Comparison of ENCODE assay signal across 8 cellular contexts in genomic region chr22:46815896-46816721, GRCh38.
DNase-seq lines count a peak whose midpoint lies in the region; ATAC-seq and TF ChIP-seq lines count a peak whose summit lies in the region.

No MANE protein-coding gene starts in this region.

- H3K4me1 Mint-ChIP-seq in nephron progenitor cell = peaks cover 47% of the 10 kb centered on the region

- no peaks in the 10 kb centered on the region for H3K27me3 Mint-ChIP-seq in nephron progenitor cell (ENCODE audit: low read depth, poor library complexity)

- peaks cover 59% of the 10 kb centered on the region for H3K36me3 Mint-ChIP-seq in nephron progenitor cell (ENCODE audit: low read depth)

- peak overlapping the region in 1 of 2 donors; percentile 52 for H3K4me3 ChIP-seq in duodenal mucosa (ENCODE audit: low read depth in 1 of 2, low read length in 2 of 2)

- H3K9ac ChIP-seq in duodenal mucosa (ENCODE audit: low read depth in 1 of 2, low read length in 2 of 2) = peak overlapping the region; percentile 3 to 30

- peak overlapping the region; percentile 50 for H3K27ac ChIP-seq in duodenal mucosa (ENCODE audit: low read depth, low read length)

- H3K9me3 ChIP-seq in duodenal mucosa (ENCODE audit: control insufficient read depth in 1 of 2, low read length in 2 of 2) = no peaks in the 10 kb centered on the region

- TF ChIP-seq CTCF in nephron progenitor cell (IDR thresholded peaks at IDR 0.05) = no peak

- DNase-seq in COLO829 (ENCODE audit: low spot score) (peak; percentile 83), NCI-H69 (lab: John Stamatoyannopoulos, UW) (peak; percentile 77), nephron progenitor cell (no peak), epidermal melanocyte (ENCODE audit: insufficient read length, low spot score) (no peak)

- ATAC-seq in GM21381 (IDR thresholded peaks at IDR 0.05; ENCODE audit: unreplicated experiment) (no peak), GM18868 (IDR thresholded peaks at IDR 0.05; ENCODE audit: unreplicated experiment) (no peak), GM18870 (IDR thresholded peaks at IDR 0.05; ENCODE audit: unreplicated experiment) (no peak)

- H3K27me3 ChIP-seq in duodenal mucosa (ENCODE audit: control insufficient read depth in 1 of 2, insufficient read depth in 2 of 2, low read length in 2 of 2) = no peaks in the 10 kb centered on the region

- H3K4me1 ChIP-seq in duodenal mucosa (ENCODE audit: control insufficient read depth in 1 of 2, insufficient read depth in 2 of 2, low read length in 2 of 2) = peaks cover 19 to 22% of the 10 kb centered on the region in 2 donors

- H3K27ac Mint-ChIP-seq in nephron progenitor cell = peak overlapping the region; percentile 12

- H3K4me3 Mint-ChIP-seq in nephron progenitor cell = no peak overlapping the region

- H3K9me3 Mint-ChIP-seq in nephron progenitor cell = peaks cover 30% of the 10 kb centered on the region

- H3K36me3 ChIP-seq in duodenal mucosa (ENCODE audit: control insufficient read depth in 1 of 2, insufficient read depth in 2 of 2, low read length in 2 of 2) = peaks cover 1 to 4% of the 10 kb centered on the region in 2 donors

Comparison
In these comparisons a context has a peak if more than half of its experiments do, and no peak if none do; other contexts are left out.
1. DNase-seq: peak in COLO829 (single experiment) and NCI-H69 (single experiment); none in nephron progenitor cell (single experiment) and epidermal melanocyte (single experiment).